8 cellular contexts compared by ENCODE assay signal in genomic region chr2:102301867-102302362, GRCh38. TPM values are rescaled to one million over a fixed set of nuclear protein-coding genes. Genes with fewer than 3 reads are reported as not detected.
DNase-seq lines count a peak whose midpoint lies in the region; ATAC-seq and TF ChIP-seq lines count a peak whose summit lies in the region.

No MANE protein-coding gene starts in this region.

- no peak overlapping the region for H2BK15ac ChIP-seq in mesendoderm (replicated peaks; ENCODE audit: low read depth)

- H3K4me3 ChIP-seq in Panc1 (ENCODE audit: low read depth in 2 of 2, low read length in 2 of 2) (no peak overlapping the region), mesendoderm (ENCODE audit: low read length) (no peak overlapping the region), dorsolateral prefrontal cortex (no peak overlapping the region), ascending aorta (no peak overlapping the region)

- H2AK5ac ChIP-seq in mesendoderm (ENCODE audit: low read length): no peak overlapping the region

- H3K27ac ChIP-seq in Panc1 (ENCODE audit: low read length) (no peak overlapping the region), mesendoderm (ENCODE audit: low read depth, low read length) (no peak overlapping the region), dorsolateral prefrontal cortex (no peak overlapping the region), ascending aorta (no peak overlapping the region)

- no peaks in the 10 kb centered on the region for H3K36me3 Mint-ChIP-seq in activated naive CD8-positive, alpha-beta T cell

- H3K27ac Mint-ChIP-seq in activated naive CD8-positive, alpha-beta T cell: peak overlapping the region; percentile 91

- H3K23ac ChIP-seq in mesendoderm (ENCODE audit: low read length): no peak overlapping the region

- H3K9me3 Mint-ChIP-seq in activated naive CD8-positive, alpha-beta T cell (ENCODE audit: low read depth): no peaks in the 10 kb centered on the region

- H3K4me2 ChIP-seq in mesendoderm (ENCODE audit: low read length): no peak overlapping the region

- no TSS peak for BruUV-seq in Panc1 (replicated peaks; lab: Mats Ljungman, UMichigan)

- H3K9ac ChIP-seq in mesendoderm (ENCODE audit: low read length): no peak overlapping the region

- H3K27me3 ChIP-seq in Panc1 (ENCODE audit: control insufficient read depth, insufficient read depth, low read length): peaks cover 16% of the 10 kb centered on the region
- H3K27me3 ChIP-seq in mesendoderm (ENCODE audit: insufficient read depth, low read length, poor library complexity): no peaks in the 10 kb centered on the region
- H3K27me3 ChIP-seq in dorsolateral prefrontal cortex: peaks cover 0 to 37% (median 7%) of the 10 kb centered on the region in 45 donors
- H3K27me3 ChIP-seq in ascending aorta: peaks cover 4% of the 10 kb centered on the region

- H3K18ac ChIP-seq in mesendoderm (ENCODE audit: low read length): no peak overlapping the region

- no peak overlapping the region for H3K56ac ChIP-seq in mesendoderm (ENCODE audit: low read length)

- no peaks in the 10 kb centered on the region for H3K36me3 ChIP-seq in Panc1 (ENCODE audit: control insufficient read depth, insufficient read depth, low read length)
- H3K36me3 ChIP-seq in mesendoderm (ENCODE audit: control insufficient read depth, insufficient read depth, low read length): no peaks in the 10 kb centered on the region
- H3K36me3 ChIP-seq in ascending aorta: no peaks in the 10 kb centered on the region

- WGBS in mesendoderm (ENCODE audit: extremely low coverage, insufficient coverage, low lambda C conversion rate): no CpG with 5 or more reads among the region's 7 CpGs

- no peak overlapping the region for H4K5ac ChIP-seq in mesendoderm (ENCODE audit: low read length)

- DNase-seq in Panc1 (ENCODE audit: low read depth, low spot score): peak; percentile 36
- DNase-seq in mesendoderm: peak; percentile 87
- DNase-seq in dorsolateral prefrontal cortex: no peak
- no peak for DNase-seq in ascending aorta (ENCODE audit: low spot score in 2 of 2)
- DNase-seq in putamen (ENCODE audit: low spot score): no peak

- peak; percentile 89 for ATAC-seq in GM18511 (IDR thresholded peaks at IDR 0.05; ENCODE audit: unreplicated experiment)
- peak; percentile 95 for ATAC-seq in HG02759 (IDR thresholded peaks at IDR 0.05; ENCODE audit: unreplicated experiment)
- no peak for ATAC-seq in Panc1

- peak overlapping the region; percentile 75 for H3K4me3 Mint-ChIP-seq in activated naive CD8-positive, alpha-beta T cell

- H4K8ac ChIP-seq in mesendoderm (ENCODE audit: low read depth, low read length): no peak overlapping the region

- POLR2A ChIA-PET in Panc1 (lab: Charles Lee): no interaction called here

- H3K79me1 ChIP-seq in mesendoderm (ENCODE audit: low read length): no peaks in the 10 kb centered on the region

- peaks cover 41% of the 10 kb centered on the region for H3K4me1 Mint-ChIP-seq in activated naive CD8-positive, alpha-beta T cell (ENCODE audit: low read depth)

- no peak overlapping the region for H3K4ac ChIP-seq in mesendoderm (ENCODE audit: low read depth, low read length)

- CTCF ChIA-PET in Panc1 (lab: Charles Lee): interaction anchor here (0.6 kb wide), 1 partner anchor 54 kb away, joined by 8 read pairs; no protein-coding TSS in a partner anchor

- H3K4me1 ChIP-seq in Panc1 (ENCODE audit: control insufficient read depth, insufficient read depth, low read length) (no peaks in the 10 kb centered on the region), mesendoderm (ENCODE audit: control insufficient read depth, low read depth, low read length) (no peaks in the 10 kb centered on the region), ascending aorta (no peaks in the 10 kb centered on the region)

- in situ Hi-C loops in Panc1 (cut with HindIII; ENCODE audit: low pct_unique_long_range_greater_than_20kb, low sequenced_read_pairs): no loop called here

- H3K9me3 ChIP-seq in Panc1 (ENCODE audit: control insufficient read depth, insufficient read depth, low read depth, low read length) (no peaks in the 10 kb centered on the region), ascending aorta (no peaks in the 10 kb centered on the region)

- H3K79me2 ChIP-seq in mesendoderm (ENCODE audit: control insufficient read depth, insufficient read depth, low read length): no peaks in the 10 kb centered on the region

- intact Hi-C loops in Panc1 (cut with micrococcal nuclease; ENCODE audit: unreplicated experiment): no loop called here
- intact Hi-C loops in dorsolateral prefrontal cortex (cut with DNase I): no loop called here
- intact Hi-C loops in ascending aorta (cut with DNase I): loop anchor here (2.0 kb wide), 1 partner anchor 53 kb away; the partner anchor contains the start of gene IL18R1

- H3K27me3 Mint-ChIP-seq in activated naive CD8-positive, alpha-beta T cell: no peaks in the 10 kb centered on the region

- TF ChIP-seq CTCF in Panc1 (IDR thresholded peaks at IDR 0.05): peak; percentile 32; the same call in 1 of the 2 replicates
- peak in 3 of 56 donors; percentile 16 to 35 (median 17) for TF ChIP-seq CTCF in dorsolateral prefrontal cortex (IDR thresholded peaks at IDR 0.05 in 54 of 56, conservative IDR thresholded peaks at IDR 0.05 in 2 of 56; ENCODE audit: low read depth in 1 of 56, partially characterized antibody in 56 of 56)
- peak in 1 of 3 experiments; percentile 33 for TF ChIP-seq CTCF in ascending aorta (IDR thresholded peaks at IDR 0.05)

- H2BK5ac ChIP-seq in mesendoderm (ENCODE audit: low read length): no peak overlapping the region

- no peak overlapping the region for H2BK120ac ChIP-seq in mesendoderm (ENCODE audit: low read depth, low read length)

RNA-seq across cellular contexts. Expression of gene IL1RL1, which starts 9.4 kb away (rescaled TPM):
- total RNA-seq in Panc1 (2021; ENCODE audit: unreplicated experiment): 0.15 TPM
- 0.08 TPM for polyA plus RNA-seq in Panc1 (2012; ENCODE audit: insufficient read length)
- polyA plus RNA-seq in mesendoderm (2013, experiment 1 of 2): 0.06 TPM
- polyA plus RNA-seq in mesendoderm (2013, experiment 2 of 2): 0.03 TPM
- 100 to 1,000 TPM in 1 of 120 experiments, 10 to 100 TPM in 49, 1 to 10 TPM in 49, under 1 TPM in 15, not detected in 6; 0.11 to 104 (median 8.3) TPM for total RNA-seq in dorsolateral prefrontal cortex
- 3.4 TPM for total RNA-seq in ascending aorta

RNA-seq across cellular contexts. Expression of gene IL18R1, which starts 53.7 kb away (rescaled TPM):
- total RNA-seq in Panc1 (2021; ENCODE audit: unreplicated experiment) (0.08 TPM), dorsolateral prefrontal cortex (10 to 100 TPM in 1 of 120 experiments, 1 to 10 TPM in 96, under 1 TPM in 19, not detected in 4; 0.22 to 10.2 (median 2.3) TPM), ascending aorta (1.9 TPM)
- polyA plus RNA-seq in Panc1 (2012; ENCODE audit: insufficient read length): not detected
- 0.22 TPM for polyA plus RNA-seq in mesendoderm (2013, experiment 1 of 2)
- polyA plus RNA-seq in mesendoderm (2013, experiment 2 of 2): 0.17 TPM

Comparison
In these comparisons a context has a peak if more than half of its experiments do, and no peak if none do; other contexts are left out.
1. DNase-seq: peak in Panc1 (single experiment) and mesendoderm (single experiment); none in dorsolateral prefrontal cortex (0 of 10), ascending aorta (0 of 2) and putamen (single experiment).